In genomic region chr3:97910931-97911351, GRCh38 we compare ENCODE assay signal across 1 cellular context.
TF ChIP-seq lines count a peak whose summit lies in the region.

No MANE protein-coding gene starts in this region.

TF ChIP-seq in K562, 482 proteins besides CTCF, POLR2A, EP300 and RAD21 (continued from another document and continues in another):
- TF ChIP-seq DIDO1 (tag; IDR thresholded peaks at IDR 0.05; ENCODE audit: low read depth) (no peak), GMEB1 (CRISPR knock-in tag; IDR thresholded peaks at IDR 0.05) (no peak), CBX1 (IDR thresholded peaks at IDR 0.05; ENCODE audit: low read depth) (no peak), ZNF277 (CRISPR knock-in tag; IDR thresholded peaks at IDR 0.05; ENCODE audit: borderline replicate concordance) (no peak), RBM17 (IDR thresholded peaks at IDR 0.05; ENCODE audit: borderline replicate concordance, low read depth, low read length) (no peak), HMGN3 (IDR thresholded peaks at IDR 0.05; ENCODE audit: borderline replicate concordance, extremely low read depth, insufficient read length, low read depth, low read length) (no peak), U2AF1 (optimal IDR thresholded peaks at IDR 0.05; ENCODE audit: low read depth, low read length) (no peak), CREB1 (IDR thresholded peaks at IDR 0.05) (no peak), CREB1 (CRISPR knock-in tag; IDR thresholded peaks at IDR 0.05) (no peak), ARID3A (IDR thresholded peaks at IDR 0.05; ENCODE audit: borderline replicate concordance, low read depth, low read length) (no peak), HNRNPK (IDR thresholded peaks at IDR 0.05; ENCODE audit: low read depth, low read length, poor library complexity, severe bottlenecking) (no peak), PREB (CRISPR knock-in tag; IDR thresholded peaks at IDR 0.05) (no peak), ARID1B (IDR thresholded peaks at IDR 0.05) (peak; percentile 91), ATF1 (CRISPR knock-in tag; IDR thresholded peaks at IDR 0.05) (no peak), ATF1 (tag; IDR thresholded peaks at IDR 0.05) (0 out of 2 replicates have a peak, but pooled peaks have one; percentile 19), ZBTB43 (CRISPR knock-in tag; IDR thresholded peaks at IDR 0.05) (no peak), RB1 (IDR thresholded peaks at IDR 0.05; ENCODE audit: low read depth) (no peak), GTF2A2 (tag; IDR thresholded peaks at IDR 0.05) (no peak), TRIM28 (IDR thresholded peaks at IDR 0.05) (no peak), MITF (IDR thresholded peaks at IDR 0.05) (no peak), ETV6 (IDR thresholded peaks at IDR 0.05; ENCODE audit: borderline replicate concordance in 1 of 2, low read depth in 2 of 2, low read length in 1 of 2) (0 out of 4 replicates have a peak, but pooled peaks of 1 of the 2 experiments have one; percentile 70), ETV6 (CRISPR knock-in tag; IDR thresholded peaks at IDR 0.05; ENCODE audit: borderline replicate concordance) (no peak), ZNF655 (CRISPR knock-in tag; IDR thresholded peaks at IDR 0.05) (no peak), ELF2 (CRISPR knock-in tag; IDR thresholded peaks at IDR 0.05) (no peak), ZNF408 (CRISPR knock-in tag; IDR thresholded peaks at IDR 0.05; ENCODE audit: low read depth) (no peak), XRCC5 (IDR thresholded peaks at IDR 0.05; ENCODE audit: low read depth, low read length) (no peak), ZNF224 (CRISPR knock-in tag; IDR thresholded peaks at IDR 0.05) (no peak), RAD51 (IDR thresholded peaks at IDR 0.05; ENCODE audit: borderline replicate concordance, low read depth) (no peak), ZNF282 (CRISPR knock-in tag; IDR thresholded peaks at IDR 0.05) (no peak), KLF16 (IDR thresholded peaks at IDR 0.05) (peak; percentile 66; the same call in 1 of the 2 replicates), RBM22 (IDR thresholded peaks at IDR 0.05; ENCODE audit: low read depth, low read length, poor library complexity, severe bottlenecking) (no peak), EZH2 (IDR thresholded peaks at IDR 0.05; ENCODE audit: borderline replicate concordance, low read depth, low read length) (no peak), RUNX1 (IDR thresholded peaks at IDR 0.05; ENCODE audit: low read depth) (no peak), VEZF1 (CRISPR knock-in tag; IDR thresholded peaks at IDR 0.05) (no peak), THRB (CRISPR knock-in tag; conservative IDR thresholded peaks at IDR 0.05) (no peak), CTCFL (IDR thresholded peaks at IDR 0.05; ENCODE audit: borderline replicate concordance, insufficient read depth, low read depth, low read length, poor library complexity, severe bottlenecking) (no peak), ZBTB1 (CRISPR knock-in tag; IDR thresholded peaks at IDR 0.05; ENCODE audit: borderline replicate concordance, low read depth) (no peak), TCFL5 (CRISPR knock-in tag; conservative IDR thresholded peaks at IDR 0.05) (no peak), FOXA1 (IDR thresholded peaks at IDR 0.05; ENCODE audit: borderline replicate concordance) (no peak), POU5F1 (IDR thresholded peaks at IDR 0.05; ENCODE audit: borderline replicate concordance, low read depth, low read length, partially characterized antibody) (no peak), TEAD2 (tag; IDR thresholded peaks at IDR 0.05) (no peak), BHLHE40 (IDR thresholded peaks at IDR 0.05; ENCODE audit: low read length) (no peak), SMARCA4 (IDR thresholded peaks at IDR 0.05) (peak; percentile 73), E2F8 (IDR thresholded peaks at IDR 0.05; ENCODE audit: low read depth, partially characterized antibody) (no peak), MYNN (IDR thresholded peaks at IDR 0.05) (no peak), MYNN (CRISPR knock-in tag; IDR thresholded peaks at IDR 0.05) (no peak), FOXK1 (CRISPR knock-in tag; IDR thresholded peaks at IDR 0.05; ENCODE audit: borderline replicate concordance) (no peak), CTBP1 (IDR thresholded peaks at IDR 0.05; ENCODE audit: borderline replicate concordance) (peak; percentile 88), GTF2F1 (IDR thresholded peaks at IDR 0.05; ENCODE audit: low read depth, low read length) (no peak), NBN (IDR thresholded peaks at IDR 0.05; ENCODE audit: low read depth) (no peak), WHSC1 (IDR thresholded peaks at IDR 0.05; ENCODE audit: low read length) (no peak)
